1 cellular context compared by ENCODE assay signal in genomic region chr2:12059616-12060441, GRCh38.
TF ChIP-seq lines count a peak whose summit lies in the region.

No MANE protein-coding gene starts in this region.

TF ChIP-seq in K562, 482 proteins besides CTCF, POLR2A, EP300 and RAD21 (continued from another document and continues in another):
- peak; percentile 21 to 37; a peak in 1 of 4 replicates for TF ChIP-seq MLLT1 (IDR thresholded peaks at IDR 0.05)
- TF ChIP-seq CC2D1A (IDR thresholded peaks at IDR 0.05), result no peak
- TF ChIP-seq ZNF445 (CRISPR knock-in tag; IDR thresholded peaks at IDR 0.05; ENCODE audit: low read depth), result no peak
- TF ChIP-seq HMGXB4 (CRISPR knock-in tag; IDR thresholded peaks at IDR 0.05), result no peak
- TF ChIP-seq KDM2B (CRISPR knock-in tag; IDR thresholded peaks at IDR 0.05), result no peak
- TF ChIP-seq POLR2AphosphoS2 (IDR thresholded peaks at IDR 0.05; ENCODE audit: low read length), result no peak
- TF ChIP-seq ZKSCAN3 (CRISPR knock-in tag; IDR thresholded peaks at IDR 0.05), result no peak
- no peak for TF ChIP-seq DNMT1 (IDR thresholded peaks at IDR 0.05)
- TF ChIP-seq CEBPB (tag; IDR thresholded peaks at IDR 0.05), result peak; percentile 90
- TF ChIP-seq ZNF639 (CRISPR knock-in tag; conservative IDR thresholded peaks at IDR 0.05 in 1 of 2, IDR thresholded peaks at IDR 0.05 in 1 of 2), result no peak
- no peak for TF ChIP-seq POLR3G (IDR thresholded peaks at IDR 0.05; ENCODE audit: extremely low read depth, insufficient read length, insufficient replicate concordance)
- TF ChIP-seq AFF4 (CRISPR knock-in tag; IDR thresholded peaks at IDR 0.05), result no peak
- no peak for TF ChIP-seq THRAP3 (IDR thresholded peaks at IDR 0.05; ENCODE audit: borderline replicate concordance)
- 0 out of 2 replicates have a peak, but pooled peaks have one; percentile 44 for TF ChIP-seq ARID3A (IDR thresholded peaks at IDR 0.05; ENCODE audit: borderline replicate concordance, low read depth, low read length)
- no peak for TF ChIP-seq HDAC2 (IDR thresholded peaks at IDR 0.05)
- TF ChIP-seq JUND (IDR thresholded peaks at IDR 0.05; ENCODE audit: borderline replicate concordance, low read depth, low read length), result no peak; the same call in 1 of the 2 replicates
- TF ChIP-seq JUND (tag; IDR thresholded peaks at IDR 0.05; ENCODE audit: borderline replicate concordance, low read depth, low read length), result peak; percentile 62; the same call in 2 of the 3 replicates
- TF ChIP-seq RCOR1 (IDR thresholded peaks at IDR 0.05; ENCODE audit: borderline replicate concordance in 1 of 2, low read depth in 2 of 2, low read length in 2 of 2), result peak in 1 of 2 experiments; percentile 73; a peak in 2 of 4 replicates
- 0 out of 2 replicates have a peak, but pooled peaks have one; percentile 33 for TF ChIP-seq FOXJ2 (tag; IDR thresholded peaks at IDR 0.05)
- no peak for TF ChIP-seq HDAC8 (tag; IDR thresholded peaks at IDR 0.05)
- peak; percentile 54 for TF ChIP-seq NFIC (IDR thresholded peaks at IDR 0.05)
- no peak for TF ChIP-seq RNF2 (IDR thresholded peaks at IDR 0.05)
- peak; percentile 89 for TF ChIP-seq TAL1 (IDR thresholded peaks at IDR 0.05)
- no peak for TF ChIP-seq ZNF253 (CRISPR knock-in tag; conservative IDR thresholded peaks at IDR 0.05)
- TF ChIP-seq ARID1B (IDR thresholded peaks at IDR 0.05), result peak; percentile 95
- TF ChIP-seq ZSCAN29 (IDR thresholded peaks at IDR 0.05), result no peak
- no peak for TF ChIP-seq SIN3B (IDR thresholded peaks at IDR 0.05; ENCODE audit: low read depth)
- 0 out of 2 replicates have a peak, but pooled peaks have one; percentile 24 for TF ChIP-seq TOE1 (IDR thresholded peaks at IDR 0.05; ENCODE audit: borderline replicate concordance)
- no peak for TF ChIP-seq TOE1 (CRISPR knock-in tag; IDR thresholded peaks at IDR 0.05; ENCODE audit: borderline replicate concordance, low read depth)
- TF ChIP-seq USF1 (CRISPR knock-in tag; IDR thresholded peaks at IDR 0.05), result no peak
- no peak for TF ChIP-seq ZFP30 (CRISPR knock-in tag; IDR thresholded peaks at IDR 0.05; ENCODE audit: borderline replicate concordance)
- TF ChIP-seq MAFF (IDR thresholded peaks at IDR 0.05; ENCODE audit: low read length), result 0 out of 2 replicates have a peak, but pooled peaks have one; percentile 22
- TF ChIP-seq ZFP1 (CRISPR knock-in tag; IDR thresholded peaks at IDR 0.05), result no peak
- 0 out of 2 replicates have a peak, but pooled peaks have one; percentile 5 for TF ChIP-seq HBP1 (CRISPR knock-in tag; IDR thresholded peaks at IDR 0.05)
- 0 out of 2 replicates have a peak, but pooled peaks have one; percentile 26 for TF ChIP-seq CXXC5 (CRISPR knock-in tag; IDR thresholded peaks at IDR 0.05)
- no peak for TF ChIP-seq BDP1 (IDR thresholded peaks at IDR 0.05; ENCODE audit: insufficient read depth, insufficient read length)
- TF ChIP-seq NKRF (IDR thresholded peaks at IDR 0.05; ENCODE audit: borderline replicate concordance), result no peak
- TF ChIP-seq HDAC1 (IDR thresholded peaks at IDR 0.05), result peak in 1 of 2 experiments; percentile 64; a peak in 2 of 4 replicates
- TF ChIP-seq TFAP4 (CRISPR knock-in tag; IDR thresholded peaks at IDR 0.05; ENCODE audit: borderline replicate concordance), result no peak
- no peak for TF ChIP-seq U2AF1 (optimal IDR thresholded peaks at IDR 0.05; ENCODE audit: low read depth, low read length)
- peak; percentile 56 to 67; a peak in 2 of 4 replicates for TF ChIP-seq KDM1A (IDR thresholded peaks at IDR 0.05)
- TF ChIP-seq NBN (IDR thresholded peaks at IDR 0.05; ENCODE audit: low read depth), result peak; percentile 69; the same call in 1 of the 2 replicates
- TF ChIP-seq HES1 (IDR thresholded peaks at IDR 0.05; ENCODE audit: low read depth), result peak; percentile 37; the same call in 1 of the 2 replicates
- TF ChIP-seq ZNF408 (CRISPR knock-in tag; IDR thresholded peaks at IDR 0.05; ENCODE audit: low read depth), result no peak
- TF ChIP-seq RBBP5 (IDR thresholded peaks at IDR 0.05; ENCODE audit: borderline replicate concordance, insufficient read depth, low read length, poor library complexity, severe bottlenecking), result no peak
- no peak for TF ChIP-seq PHTF2 (CRISPR knock-in tag; IDR thresholded peaks at IDR 0.05)
- TF ChIP-seq ATF3 (IDR thresholded peaks at IDR 0.05), result peak; percentile 80
- TF ChIP-seq ATF3 (CRISPR knock-in tag; conservative IDR thresholded peaks at IDR 0.05), result no peak
